15 cellular contexts compared by ENCODE assay signal in the genomic region with DNA sequence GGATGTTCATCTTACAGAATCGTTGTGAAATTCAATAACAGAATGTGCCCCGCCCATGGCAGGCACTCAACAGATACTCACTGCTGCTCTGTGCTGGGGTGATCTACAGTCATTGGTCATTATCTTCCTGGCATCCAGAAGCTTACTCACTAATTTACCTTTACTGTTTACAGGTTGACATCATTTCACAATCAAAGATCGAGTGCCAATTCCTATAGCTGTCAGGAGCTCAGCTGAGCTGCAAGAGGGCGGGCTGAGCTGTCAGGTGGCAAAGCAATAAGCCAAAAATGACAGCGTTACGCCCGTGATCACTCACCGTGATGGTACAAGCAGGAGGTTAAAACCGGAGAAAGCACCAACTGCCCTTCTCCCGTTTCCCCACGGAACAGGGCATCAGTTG. TPM values are rescaled to one million over a fixed set of nuclear protein-coding genes. Genes with fewer than 3 reads are reported as not detected.
DNase-seq lines count a peak whose midpoint lies in the region; TF ChIP-seq lines count a peak whose summit lies in the region.
"Had no signal": no experiment of that assay in that cellular context is flagged by ENCODE, and none has a peak within 500 bp of the region (broad histone marks: within the 10 kb centered on the region; RNA-seq: fewer than 3 reads in every experiment).

No MANE protein-coding gene starts in this region.

- TF ChIP-seq EP300 in transverse colon (IDR thresholded peaks at IDR 0.05; ENCODE audit: low read depth): no peak

- H3K9ac ChIP-seq in trophoblast cell (ENCODE audit: low read length): no peak overlapping the region

- TF ChIP-seq CTCF in transverse colon (IDR thresholded peaks at IDR 0.05) (no peak), ascending aorta (IDR thresholded peaks at IDR 0.05) (no peak)

- H3K36me3 Mint-ChIP-seq in immature natural killer cell: peaks cover 0 to 3% (median 0%) of the 10 kb centered on the region in 3 donors

- H2AK5ac ChIP-seq in trophoblast cell (ENCODE audit: low read length): no peak overlapping the region

- H4K8ac ChIP-seq in trophoblast cell (ENCODE audit: low read depth, low read length): no peak overlapping the region

- H3K36me3 ChIP-seq in transverse colon (no peaks in the 10 kb centered on the region), ascending aorta (no peaks in the 10 kb centered on the region), trophoblast cell (ENCODE audit: control insufficient read depth in 1 of 2, insufficient read depth in 2 of 2, low read length in 2 of 2) (no peaks in the 10 kb centered on the region)
- H3K36me3 ChIP-seq: gastrocnemius medialis, tibial artery had no signal

- peaks cover 48 to 66% of the 10 kb centered on the region in 2 donors for H3K4me1 Mint-ChIP-seq in immature natural killer cell

- no peaks in the 10 kb centered on the region for H3K79me2 ChIP-seq in trophoblast cell (ENCODE audit: control insufficient read depth, insufficient read depth, low read length, poor library complexity)

- no peak overlapping the region for H4K91ac ChIP-seq in trophoblast cell (ENCODE audit: low read depth, low read length)

- H2BK12ac ChIP-seq in trophoblast cell (ENCODE audit: low read length): no peak overlapping the region

- peaks cover 0 to 2% (median 0%) of the 10 kb centered on the region in 6 donors for H3K9me3 Mint-ChIP-seq in immature natural killer cell
- H3K9me3 Mint-ChIP-seq: central memory CD8-positive, alpha-beta T cell had no signal

- no peaks in the 10 kb centered on the region for H3K9me3 ChIP-seq in transverse colon
- no peaks in the 10 kb centered on the region for H3K9me3 ChIP-seq in ascending aorta
- peaks cover 3% of the 10 kb centered on the region for H3K9me3 ChIP-seq in trophoblast cell (ENCODE audit: insufficient read depth, low read depth, low read length)
- H3K9me3 ChIP-seq: gastrocnemius medialis, tibial artery had no signal

- no peak overlapping the region for H3K14ac ChIP-seq in trophoblast cell (ENCODE audit: low read length)

- TF ChIP-seq POLR2A in transverse colon (IDR thresholded peaks at IDR 0.05): no peak

- H2AFZ ChIP-seq in trophoblast cell (ENCODE audit: insufficient read depth, low read length, poor library complexity): no peak overlapping the region

- DNase-seq in NCI-H510A treated with DMSO at 0.1 percent for 48 hours (lab: John Stamatoyannopoulos, UW) (peak; percentile 37), NCI-H510A (lab: John Stamatoyannopoulos, UW) (no peak), NCI-H69 (lab: John Stamatoyannopoulos, UW) (peak; percentile 80), immature natural killer cell (no peak), transverse colon (peak; percentile 34), cardiac septum (ENCODE audit: low spot score) (no peak), ascending aorta (ENCODE audit: low spot score in 2 of 2) (no peak), trophoblast cell (no peak)
- DNase-seq: gastrocnemius medialis; GDM1; H9; NCI-H446 treated with DMSO at 0.1 percent for 48 hours; stimulated activated CD4-positive, alpha-beta T cell treated with anti-CD3 and anti-CD28 coated beads, Interleukin-4, amount 100 ng/mL, for 4 hours; tibial artery had no signal

- no peaks in the 10 kb centered on the region for H3K79me1 ChIP-seq in trophoblast cell (ENCODE audit: low read length)

- no peak overlapping the region for H3K23ac ChIP-seq in trophoblast cell (ENCODE audit: low read length)

- in situ Hi-C loops in transverse colon (cut with MboI; ENCODE audit: low pct_ligation_motif_present in 1 of 4, low pct_unique_long_range_greater_than_20kb in 1 of 4, low sequenced_read_pairs in 3 of 4): loop anchor here in 3 of 4 donors (10.0 to 25.0 kb wide), 3 partner anchors 179 to 573 kb away; no protein-coding TSS in a partner anchor

- H3K4me3 Mint-ChIP-seq in immature natural killer cell: peak overlapping the region in 4 of 5 donors; percentile 42 to 72 (median 63)
- H3K4me3 Mint-ChIP-seq: central memory CD8-positive, alpha-beta T cell; H9 had no signal

- peak overlapping the region in 3 of 4 donors; percentile 10 to 53 (median 36) for H3K27ac ChIP-seq in transverse colon
- no peak overlapping the region for H3K27ac ChIP-seq in ascending aorta
- no peak overlapping the region for H3K27ac ChIP-seq in trophoblast cell (ENCODE audit: low read depth, low read length)
- H3K27ac ChIP-seq: gastrocnemius medialis, tibial artery had no signal

- H2BK5ac ChIP-seq in trophoblast cell (ENCODE audit: low read depth, low read length, poor library complexity): no peak overlapping the region

- no peak overlapping the region for H3K18ac ChIP-seq in trophoblast cell (ENCODE audit: low read length)

- peak overlapping the region in 4 of 6 donors; percentile 59 to 88 (median 72) for H3K27ac Mint-ChIP-seq in immature natural killer cell
- H3K27ac Mint-ChIP-seq: H9 had no signal

- no peak overlapping the region for H4K12ac ChIP-seq in trophoblast cell (ENCODE audit: low read depth, low read length)

- H3K4ac ChIP-seq in trophoblast cell (ENCODE audit: low read depth, low read length): no peak overlapping the region

- H2BK120ac ChIP-seq in trophoblast cell (ENCODE audit: insufficient read depth, low read length, poor library complexity): no peak overlapping the region

- H3K4me1 ChIP-seq in transverse colon (peaks cover 0 to 26% (median 11%) of the 10 kb centered on the region in 4 donors), ascending aorta (no peaks in the 10 kb centered on the region), trophoblast cell (ENCODE audit: control insufficient read depth in 1 of 2, insufficient read depth in 2 of 2, low read length in 2 of 2) (peaks cover 0 to 8% of the 10 kb centered on the region in 2 experiments)
- H3K4me1 ChIP-seq: gastrocnemius medialis had no signal

- no peak overlapping the region for H3K4me2 ChIP-seq in trophoblast cell (ENCODE audit: low read length)

- H3K27me3 Mint-ChIP-seq in immature natural killer cell (ENCODE audit: low read depth in 3 of 3): peaks cover 27 to 64% (median 44%) of the 10 kb centered on the region in 3 donors
- H3K27me3 Mint-ChIP-seq: central memory CD8-positive, alpha-beta T cell had no signal

- no peak overlapping the region for H3K4me3 ChIP-seq in transverse colon
- no peak overlapping the region for H3K4me3 ChIP-seq in ascending aorta
- no peak overlapping the region for H3K4me3 ChIP-seq in trophoblast cell (ENCODE audit: low read depth, low read length)
- H3K4me3 ChIP-seq: gastrocnemius medialis, tibial artery had no signal

- intact Hi-C loops in transverse colon (cut with DNase I; ENCODE audit: low total_unique reads): loop anchor here (5.0 to 10.0 kb wide), 2 partner anchors 107 to 179 kb away; no protein-coding TSS in a partner anchor
- intact Hi-C loops in cardiac septum (cut with DNase I): no loop called here
- intact Hi-C loops in ascending aorta (cut with DNase I): no loop called here

- no peaks in the 10 kb centered on the region for H3K27me3 ChIP-seq in transverse colon
- no peaks in the 10 kb centered on the region for H3K27me3 ChIP-seq in ascending aorta
- no peaks in the 10 kb centered on the region for H3K27me3 ChIP-seq in trophoblast cell (ENCODE audit: insufficient read depth, low read length)
- H3K27me3 ChIP-seq: gastrocnemius medialis, tibial artery had no signal

- WGBS in transverse colon (ENCODE audit: low coverage in 1 of 2), 2 donors: 62% methylated on average over 11 of the region's 11 CpGs; no CpG with 5 or more reads in 1 of the 2 donors
- no CpG with 5 or more reads among the region's 11 CpGs for WGBS in trophoblast cell (ENCODE audit: extremely low coverage, insufficient coverage, insufficient read length)

RNA-seq across cellular contexts. Expression of gene LITAF, which starts 51.2 kb away (rescaled TPM):
- polyA plus RNA-seq in immature natural killer cell: 1,000 to 10,000 TPM; 1,031 to 1,827 (median 1,086) TPM
- total RNA-seq in transverse colon: 100 to 1,000 TPM in 2 of 4 donors, 10 to 100 TPM in 2; 32.8 to 193 (median 101) TPM
- 40.5 TPM for total RNA-seq in cardiac septum
- total RNA-seq in ascending aorta: 40.7 TPM
- 110 and 113 TPM in 2 replicates for polyA plus RNA-seq in trophoblast cell (2013)

Comparison
In these comparisons a context has a peak if more than half of its experiments do, and no peak if none do; other contexts are left out.
1. DNase-seq: peak in NCI-H510A treated with DMSO at 0.1 percent for 48 hours (single experiment), NCI-H69 (single experiment) and transverse colon (single experiment); none in NCI-H510A (single experiment), immature natural killer cell (0 of 3), cardiac septum (single experiment), ascending aorta (0 of 2) and trophoblast cell (0 of 2).
2. H3K27ac ChIP-seq: peak in transverse colon (3 of 4); none in ascending aorta (0 of 2) and trophoblast cell (single experiment).